In the genomic region with DNA sequence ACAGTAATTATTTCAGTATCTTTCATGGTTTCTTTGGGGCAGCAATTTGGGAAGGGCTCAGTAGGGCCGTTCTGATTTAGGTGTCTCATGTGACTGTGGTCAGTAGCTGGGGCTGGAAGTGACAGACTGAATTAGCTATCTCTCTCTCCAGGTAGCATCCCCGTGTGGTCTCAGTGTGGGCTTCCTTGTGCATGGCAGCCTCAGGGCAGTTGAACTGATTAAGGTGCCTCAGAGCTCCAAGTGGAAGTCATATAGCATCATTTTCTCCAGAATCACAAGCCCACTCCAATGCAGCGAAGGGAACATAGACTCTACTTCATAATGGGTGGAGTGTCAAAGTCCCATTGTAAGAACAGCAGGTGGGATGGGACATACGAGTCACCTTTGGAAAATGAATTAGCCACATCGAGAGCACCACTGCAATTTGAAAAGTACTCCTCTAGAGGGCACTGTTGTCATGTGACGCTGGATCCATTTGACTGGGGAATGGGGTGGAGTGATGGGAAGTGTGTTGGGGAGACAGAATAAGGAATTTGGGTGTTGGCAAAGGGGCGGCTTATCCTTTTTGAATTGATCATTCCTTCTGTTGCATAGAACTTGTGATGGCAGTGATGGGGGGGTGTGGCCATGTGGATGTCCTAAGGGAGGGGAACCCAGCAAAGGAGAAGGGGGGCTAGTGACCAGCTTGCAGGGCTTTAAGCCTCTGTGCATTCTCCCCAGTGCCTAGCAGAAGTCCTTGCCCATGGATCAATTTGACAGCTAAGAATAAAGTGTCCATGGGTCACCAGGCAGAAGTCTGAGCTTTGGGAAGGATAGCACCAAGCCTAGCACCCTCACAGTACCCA, we compare ENCODE assay signal across 8 cellular contexts. TPM values are rescaled to one million over a fixed set of nuclear protein-coding genes. Genes with fewer than 3 reads are reported as not detected.
DNase-seq lines count a peak whose midpoint lies in the region; ATAC-seq and TF ChIP-seq lines count a peak whose summit lies in the region.

No MANE protein-coding gene starts in this region.

- DNase-seq in AG09309 (ENCODE audit: low read depth) (no peak), NCI-H2196 treated with DMSO at 0.1 percent for 48 hours (lab: John Stamatoyannopoulos, UW; ENCODE audit: unreplicated experiment) (peak; percentile 1), epithelial cell of prostate (ENCODE audit: low read depth, low spot score) (no peak), mucosa of gallbladder (ENCODE audit: low spot score) (peak; percentile 19), upper lobe of right lung (no peak)
- peak; percentile 32 for DNase-seq in activated CD4-positive, alpha-beta T cell treated with anti-CD3 and anti-CD28 coated beads, Interleukin-2, amount 50 U/mL, for 1 hour

- peak overlapping the region; percentile 98 for H3K27ac ChIP-seq in epithelial cell of prostate
- H3K27ac ChIP-seq in upper lobe of right lung = no peak overlapping the region

- intact Hi-C loops in upper lobe of right lung (cut with DNase I) = loop anchor here (10.0 kb wide), 1 partner anchor 274 kb away; no protein-coding TSS in a partner anchor

- no peaks in the 10 kb centered on the region for H3K4me1 ChIP-seq in upper lobe of right lung

- H3K36me3 ChIP-seq in upper lobe of right lung = no peaks in the 10 kb centered on the region

- TF ChIP-seq CTCF in AG09309 (IDR thresholded peaks at IDR 0.05; ENCODE audit: control insufficient read depth, insufficient read depth, low read depth, low read length, missing control alignments) (peak; percentile 81), GM12872 (IDR thresholded peaks at IDR 0.05; ENCODE audit: insufficient read depth, low read depth, low read length) (peak; percentile 89), upper lobe of right lung (IDR thresholded peaks at IDR 0.05) (peak; percentile 79)

- H3K27me3 ChIP-seq in upper lobe of right lung = no peaks in the 10 kb centered on the region

- H3K9me3 ChIP-seq in upper lobe of right lung = no peaks in the 10 kb centered on the region

- ATAC-seq in upper lobe of right lung (peak; percentile 92), GM19035 (IDR thresholded peaks at IDR 0.05; ENCODE audit: unreplicated experiment) (no peak)

- no peak overlapping the region for H3K4me3 ChIP-seq in AG09309 (ENCODE audit: control insufficient read depth, low read depth, low read length)
- H3K4me3 ChIP-seq in upper lobe of right lung = no peak overlapping the region

RNA-seq across cellular contexts. Expression of gene FAM136A, which starts 39.3 kb away (rescaled TPM):
- total RNA-seq in mucosa of gallbladder (22.0 TPM), upper lobe of right lung (21.7 TPM)

RNA-seq across cellular contexts. Expression of gene SNRPG, which starts 47.6 kb away (rescaled TPM):
- total RNA-seq in mucosa of gallbladder (86.9 TPM), upper lobe of right lung (96.8 TPM)

Comparison
In these comparisons a context has a peak if more than half of its experiments do, and no peak if none do; other contexts are left out.
1. DNase-seq: peak in NCI-H2196 treated with DMSO at 0.1 percent for 48 hours (single experiment), activated CD4-positive, alpha-beta T cell treated with anti-CD3 and anti-CD28 coated beads, Interleukin-2, amount 50 U/mL, for 1 hour (single experiment) and mucosa of gallbladder (single experiment); none in AG09309 (single experiment), epithelial cell of prostate (single experiment) and upper lobe of right lung (single experiment).
2. Peak in every context shown above with its lines, with median percentiles within 50 percentile points of each other: CTCF ChIP-seq.